ENCODE assay signal across 11 cellular contexts in the genomic region with DNA sequence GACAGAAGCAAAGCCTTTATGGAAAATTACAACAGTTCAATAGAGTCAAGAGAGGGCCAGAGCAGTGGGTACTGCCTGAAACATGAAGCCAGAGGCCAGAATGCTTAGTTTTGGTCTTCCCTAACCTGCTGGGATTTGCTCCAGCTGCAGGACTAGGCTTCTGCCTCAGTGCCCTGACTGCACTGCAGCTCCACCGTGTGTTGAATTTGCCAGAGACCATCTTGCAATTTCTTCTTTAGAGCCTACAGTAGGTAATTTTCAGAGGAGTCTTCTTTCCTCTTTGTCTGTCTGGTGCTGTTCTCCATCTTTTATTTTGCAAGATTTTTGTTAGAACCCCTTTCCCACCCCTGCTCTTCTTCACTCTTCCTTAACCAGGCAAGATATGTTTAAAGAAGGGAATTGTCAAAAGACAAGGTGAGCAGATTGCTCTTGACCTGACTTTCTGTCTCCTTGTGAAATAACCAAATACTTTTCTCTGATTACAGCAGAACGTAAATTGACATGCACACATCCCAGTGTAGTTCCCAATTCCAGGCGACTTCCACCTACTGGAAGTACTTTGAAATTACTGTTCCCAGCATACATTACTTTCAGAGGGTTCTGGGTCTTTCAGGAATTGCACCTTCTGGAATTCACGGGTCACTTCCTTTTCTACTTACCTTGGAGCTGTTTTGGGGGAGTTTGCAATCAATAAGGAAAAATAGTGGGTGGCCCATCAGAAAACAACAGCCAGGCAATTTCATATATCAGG.
DNase-seq lines count a peak whose midpoint lies in the region; ATAC-seq and TF ChIP-seq lines count a peak whose summit lies in the region.
"Had no signal": no experiment of that assay in that cellular context is flagged by ENCODE, and none has a peak within 500 bp of the region (broad histone marks: within the 10 kb centered on the region; RNA-seq: fewer than 3 reads in every experiment).

No MANE protein-coding gene starts in this region.

- peaks cover 0 to 30% (median 0%) of the 10 kb centered on the region in 4 donors for H3K27me3 ChIP-seq in esophagus muscularis mucosa
- peaks cover 0 to 28% (median 11%) of the 10 kb centered on the region in 7 donors for H3K27me3 ChIP-seq in heart right ventricle
- H3K27me3 ChIP-seq: BLaER1 treated with 17β-estradiol and CSF1 and Interleukin-3, amounts not matched to agents 10 nM and 100 nM had no signal

- no peaks in the 10 kb centered on the region for H3K4me1 ChIP-seq in esophagus muscularis mucosa
- H3K4me1 ChIP-seq in heart right ventricle, result no peaks in the 10 kb centered on the region
- H3K4me1 ChIP-seq: BLaER1 treated with 17β-estradiol and CSF1 and Interleukin-3, amounts not matched to agents 10 nM and 100 nM had no signal

- TF ChIP-seq POLR2A in esophagus muscularis mucosa (IDR thresholded peaks at IDR 0.05; ENCODE audit: low read depth), result no peak

- H3K4me3 ChIP-seq in esophagus muscularis mucosa (no peak overlapping the region), skeletal muscle cell (ENCODE audit: low read depth, low read length) (no peak overlapping the region), heart right ventricle (no peak overlapping the region)
- H3K4me3 ChIP-seq: BLaER1 treated with 17β-estradiol and CSF1 and Interleukin-3, amounts not matched to agents 10 nM and 100 nM had no signal

- DNase-seq in NCI-H82 (lab: John Stamatoyannopoulos, UW) (peak; percentile 26), NCI-H82 treated with DMSO at 0.1 percent for 48 hours (lab: John Stamatoyannopoulos, UW; ENCODE audit: unreplicated experiment) (no peak), OCI-M1 (lab: John Stamatoyannopoulos, UW) (peak; percentile 42), esophagus muscularis mucosa (ENCODE audit: extremely low spot score) (peak; percentile 42), skeletal muscle cell (ENCODE audit: low read depth) (peak; percentile 8), heart right ventricle (no peak)
- no peak for DNase-seq in activated CD4-positive, alpha-beta T cell treated with anti-CD3 and anti-CD28 coated beads for 1 hour
- DNase-seq: activated CD8-positive, alpha-beta memory T cell treated with anti-CD3 and anti-CD28 coated beads for 24 hours had no signal

- ATAC-seq in heart right ventricle (no peak), GM21576 (IDR thresholded peaks at IDR 0.05; ENCODE audit: unreplicated experiment) (no peak)

- H3K9me3 ChIP-seq in esophagus muscularis mucosa (no peaks in the 10 kb centered on the region), heart right ventricle (no peaks in the 10 kb centered on the region)
- H3K9me3 ChIP-seq: BLaER1 treated with 17β-estradiol and CSF1 and Interleukin-3, amounts not matched to agents 10 nM and 100 nM; neutrophil had no signal

- intact Hi-C loops in esophagus muscularis mucosa (cut with DNase I), result no loop called here
- intact Hi-C loops in heart right ventricle (cut with DNase I), result loop anchor here in 5 of 10 donors (5.0 to 10.0 kb wide), 2 partner anchors 208 to 211 kb away; no protein-coding TSS in a partner anchor

- 38% methylated on average over 4 of the region's 4 CpGs for WGBS in esophagus muscularis mucosa
- WGBS in heart right ventricle, 2 donors, result 24 to 28% methylated on average over 4 of the region's 4 CpGs

- H3K36me3 ChIP-seq in esophagus muscularis mucosa (no peaks in the 10 kb centered on the region), heart right ventricle (no peaks in the 10 kb centered on the region)
- H3K36me3 ChIP-seq: BLaER1 treated with 17β-estradiol and CSF1 and Interleukin-3, amounts not matched to agents 10 nM and 100 nM; neutrophil had no signal

- no peak for TF ChIP-seq EP300 in esophagus muscularis mucosa (IDR thresholded peaks at IDR 0.05)

- TF ChIP-seq CTCF in esophagus muscularis mucosa (IDR thresholded peaks at IDR 0.05) (no peak), heart right ventricle (IDR thresholded peaks at IDR 0.05) (peak in 1 of 9 donors; percentile 15)

- H3K27ac ChIP-seq in esophagus muscularis mucosa (replicated peaks in 1 of 4), result no peak overlapping the region
- no peak overlapping the region for H3K27ac ChIP-seq in heart right ventricle
- H3K27ac ChIP-seq: BLaER1 treated with 17β-estradiol and CSF1 and Interleukin-3, amounts not matched to agents 10 nM and 100 nM; neutrophil had no signal

Comparison
In these comparisons a context has a peak if more than half of its experiments do, and no peak if none do; other contexts are left out.
1. DNase-seq: peak in NCI-H82 (single experiment), OCI-M1 (single experiment), esophagus muscularis mucosa (single experiment) and skeletal muscle cell (single experiment); none in NCI-H82 treated with DMSO at 0.1 percent for 48 hours (single experiment), activated CD4-positive, alpha-beta T cell treated with anti-CD3 and anti-CD28 coated beads for 1 hour (single experiment) and heart right ventricle (0 of 2).